30 cellular contexts compared by ENCODE assay signal in genomic region chr6:41714556-41715273, GRCh38. TPM values are rescaled to one million over a fixed set of nuclear protein-coding genes. Genes with fewer than 3 reads are reported as not detected.
DNase-seq lines count a peak whose midpoint lies in the region; ATAC-seq and TF ChIP-seq lines count a peak whose summit lies in the region.
"Had no signal": no experiment of that assay in that cellular context is flagged by ENCODE, and none has a peak within 500 bp of the region (broad histone marks: within the 10 kb centered on the region; RNA-seq: fewer than 3 reads in every experiment).

No MANE protein-coding gene starts in this region.

- H3K4me3 Mint-ChIP-seq in activated B cell treated with CpG ODN at 0.5 μM for 24 hours (peak overlapping the region; percentile 70), memory B cell (no peak overlapping the region)
- H3K4me3 Mint-ChIP-seq: activated CD8-positive, alpha-beta T cell treated with anti-CD3 and anti-CD28 coated beads for 36 hours; activated naive CD4-positive, alpha-beta T cell treated with anti-CD3 and anti-CD28 coated beads for 36 hours; activated T-cell treated with anti-CD3 and anti-CD28 coated beads, Interleukin-2, amount 50 U/mL, for 4 hours; stimulated activated naive CD8-positive, alpha-beta T cell treated with anti-CD3 and anti-CD28 coated beads, Interleukin-15, amount 100 ng/mL, for 72 hours; WTC11 had no signal

- no peak for TF ChIP-seq POLR2A in tibial nerve (IDR thresholded peaks at IDR 0.05)

- peak in 2 of 8 donors; percentile 5 to 9 for ATAC-seq in heart right ventricle
- ATAC-seq in Right ventricle myocardium inferior, result no peak
- ATAC-seq in activated B cell treated with CpG ODN at 0.5 μM for 24 hours (ENCODE audit: low read depth), result no peak
- ATAC-seq in memory B cell (ENCODE audit: low read depth), result no peak
- ATAC-seq: WTC11 had no signal

- peak overlapping the region; percentile 9 to 91 (median 78) for H3K27ac ChIP-seq in heart right ventricle
- peak overlapping the region in 3 of 4 donors; percentile 31 to 95 (median 91) for H3K27ac ChIP-seq in tibial nerve
- H3K27ac ChIP-seq: prostate gland had no signal

- 67 to 82% methylated on average over 14 of the region's 14 CpGs for WGBS in heart right ventricle, 2 donors
- WGBS in tibial nerve, 2 donors, result 61 to 78% methylated on average over 11 to 14 of the region's 14 CpGs

- TF ChIP-seq CTCF in heart right ventricle (IDR thresholded peaks at IDR 0.05), result no peak
- no peak for TF ChIP-seq CTCF in activated B cell treated with CpG ODN at 0.5 μM for 24 hours (IDR thresholded peaks at IDR 0.05)
- TF ChIP-seq CTCF in tibial nerve (IDR thresholded peaks at IDR 0.05), result no peak

- H3K27ac Mint-ChIP-seq in activated B cell treated with CpG ODN at 0.5 μM for 24 hours, result peak overlapping the region; percentile 90
- peak overlapping the region; percentile 66 for H3K27ac Mint-ChIP-seq in memory B cell
- H3K27ac Mint-ChIP-seq: activated CD8-positive, alpha-beta T cell treated with anti-CD3 and anti-CD28 coated beads for 36 hours; activated naive CD4-positive, alpha-beta T cell treated with anti-CD3 and anti-CD28 coated beads for 36 hours; stimulated activated naive CD8-positive, alpha-beta T cell treated with anti-CD3 and anti-CD28 coated beads, Interleukin-15, amount 100 ng/mL, for 72 hours; WTC11 had no signal

- peak in 1 of 2 donors; percentile 37 for DNase-seq in heart right ventricle
- no peak for DNase-seq in Right ventricle myocardium inferior (ENCODE audit: missing footprints)
- DNase-seq in activated B cell treated with CpG ODN at 0.5 μM for 24 hours, result no peak
- no peak for DNase-seq in memory B cell (ENCODE audit: low spot score in 2 of 2)
- DNase-seq in tibial nerve (ENCODE audit: low spot score in 2 of 2), result no peak
- no peak for DNase-seq in NAMALWA (ENCODE audit: low spot score)
- DNase-seq in HUDEP-2 (lab: John Stamatoyannopoulos, UW; ENCODE audit: unreplicated experiment in 76 of 76), result no peak
- DNase-seq in COR-L47 (lab: John Stamatoyannopoulos, UW), result no peak
- DNase-seq: activated CD8-positive, alpha-beta T cell treated with anti-CD3 and anti-CD28 coated beads for 36 hours; activated naive CD4-positive, alpha-beta T cell treated with anti-CD3 and anti-CD28 coated beads for 36 hours; activated T-cell treated with anti-CD3 and anti-CD28 coated beads, Interleukin-2, amount 50 U/mL, for 4 hours; anterior cingulate cortex; Calu3; cerebellar nuclear complex; effector memory CD4-positive, alpha-beta T cell; EL; HCEC 1CT; NCI-H1417 treated with DMSO at 0.1 percent for 48 hours; NCI-H748 treated with DMSO at 0.1 percent for 48 hours; Peyer's patch; SK-N-SH; small intestine; stimulated activated CD4-positive, alpha-beta T cell treated with anti-CD3 and anti-CD28 coated beads, Interleukin-2, amount 100 ng/mL, for 48 hours; stimulated activated naive CD8-positive, alpha-beta T cell treated with anti-CD3 and anti-CD28 coated beads, Interleukin-15, amount 100 ng/mL, for 72 hours; T-helper 9 cell had no signal

- peaks cover 0 to 5% (median 0%) of the 10 kb centered on the region in 9 donors for H3K36me3 ChIP-seq in heart right ventricle
- no peaks in the 10 kb centered on the region for H3K36me3 ChIP-seq in tibial nerve
- H3K36me3 ChIP-seq: Peyer's patch, prostate gland had no signal

- H3K27me3 Mint-ChIP-seq in activated B cell treated with CpG ODN at 0.5 μM for 24 hours (no peaks in the 10 kb centered on the region), memory B cell (no peaks in the 10 kb centered on the region)
- H3K27me3 Mint-ChIP-seq: activated CD8-positive, alpha-beta T cell treated with anti-CD3 and anti-CD28 coated beads for 36 hours; stimulated activated naive CD8-positive, alpha-beta T cell treated with anti-CD3 and anti-CD28 coated beads, Interleukin-15, amount 100 ng/mL, for 72 hours had no signal

- H3K9me3 Mint-ChIP-seq in activated B cell treated with CpG ODN at 0.5 μM for 24 hours, result no peaks in the 10 kb centered on the region
- H3K9me3 Mint-ChIP-seq in memory B cell, result no peaks in the 10 kb centered on the region
- H3K9me3 Mint-ChIP-seq: activated CD8-positive, alpha-beta T cell treated with anti-CD3 and anti-CD28 coated beads for 36 hours; activated naive CD4-positive, alpha-beta T cell treated with anti-CD3 and anti-CD28 coated beads for 36 hours; activated T-cell treated with anti-CD3 and anti-CD28 coated beads, Interleukin-2, amount 50 U/mL, for 4 hours; stimulated activated naive CD8-positive, alpha-beta T cell treated with anti-CD3 and anti-CD28 coated beads, Interleukin-15, amount 100 ng/mL, for 72 hours; WTC11 had no signal

- intact Hi-C loops in heart right ventricle (cut with DNase I), result no loop called here
- intact Hi-C loops in Right ventricle myocardium inferior (cut with DNase I), result no loop called here
- intact Hi-C loops in activated B cell treated with CpG ODN at 0.5 μM for 24 hours (cut with micrococcal nuclease), result no loop called here

- peaks cover 61% of the 10 kb centered on the region for H3K36me3 Mint-ChIP-seq in activated B cell treated with CpG ODN at 0.5 μM for 24 hours (ENCODE audit: low read depth)
- H3K36me3 Mint-ChIP-seq in memory B cell, result peaks cover 17% of the 10 kb centered on the region
- H3K36me3 Mint-ChIP-seq: WTC11 had no signal

- H3K27me3 ChIP-seq in heart right ventricle, result no peaks in the 10 kb centered on the region
- H3K27me3 ChIP-seq in tibial nerve, result no peaks in the 10 kb centered on the region
- H3K27me3 ChIP-seq: Peyer's patch had no signal

- H3K4me3 ChIP-seq in heart right ventricle, result no peak overlapping the region
- H3K4me3 ChIP-seq in tibial nerve, result no peak overlapping the region
- H3K4me3 ChIP-seq: Peyer's patch, prostate gland had no signal

- POLR2A ChIA-PET in activated B cell treated with CpG ODN at 0.5 μM for 24 hours (lab: Charles Lee), result interaction anchor here (2.0 to 29.1 kb wide), 4 partner anchors 8 to 18 kb away, joined by 9 to 1669 read pairs (median 309); partner anchors contain the start of gene TFEB

- CTCF ChIA-PET in activated B cell treated with CpG ODN at 0.5 μM for 24 hours (lab: Charles Lee), result interaction anchor here (2.1 to 5.2 kb wide), 4 partner anchors 8 to 20 kb away, joined by 12 to 44 read pairs (median 18); partner anchors contain the start of gene TFEB

- no peaks in the 10 kb centered on the region for H3K9me3 ChIP-seq in heart right ventricle
- H3K9me3 ChIP-seq in tibial nerve, result no peaks in the 10 kb centered on the region
- H3K9me3 ChIP-seq: Peyer's patch, prostate gland, SK-N-SH had no signal

- H3K4me1 Mint-ChIP-seq in activated B cell treated with CpG ODN at 0.5 μM for 24 hours, result peaks cover 97% of the 10 kb centered on the region
- peaks cover 67% of the 10 kb centered on the region for H3K4me1 Mint-ChIP-seq in memory B cell
- H3K4me1 Mint-ChIP-seq: WTC11 had no signal

- peaks cover 26 to 99% (median 84%) of the 10 kb centered on the region in 9 donors for H3K4me1 ChIP-seq in heart right ventricle
- peaks cover 0 to 89% (median 61%) of the 10 kb centered on the region in 4 donors for H3K4me1 ChIP-seq in tibial nerve

- TF ChIP-seq EP300 in tibial nerve (IDR thresholded peaks at IDR 0.05), result no peak

RNA-seq across cellular contexts. Expression of gene TFEB, which starts 20.7 kb away (rescaled TPM):
- 10 to 100 TPM; 29.2 to 47.0 (median 39.6) TPM for total RNA-seq in heart right ventricle
- 10 to 100 TPM; 36.9 to 52.3 TPM for polyA plus RNA-seq in heart right ventricle
- total RNA-seq in Right ventricle myocardium inferior, result 39.5 TPM
- total RNA-seq in activated B cell treated with CpG ODN at 0.5 μM for 24 hours, result 203 and 205 TPM in 2 replicates
- total RNA-seq in tibial nerve, result 10 to 100 TPM; 19.2 to 28.8 (median 20.6) TPM

RNA-seq across cellular contexts. Expression of gene PGC, which starts 32.5 kb away (rescaled TPM):
- total RNA-seq in heart right ventricle (not detected), Right ventricle myocardium inferior (not detected), activated B cell treated with CpG ODN at 0.5 μM for 24 hours (not detected in 2 replicates), tibial nerve (not detected)
- 1 to 10 TPM in 1 of 2 donors, under 1 TPM in 1; 0.58 to 2.0 TPM for polyA plus RNA-seq in heart right ventricle
- total RNA-seq: activated CD8-positive, alpha-beta T cell treated with anti-CD3 and anti-CD28 coated beads for 36 hours; activated naive CD4-positive, alpha-beta T cell treated with anti-CD3 and anti-CD28 coated beads for 36 hours; Calu3; esophagus mucosa; MCF 10A; Peyer's patch had no signal
- polyA plus RNA-seq: BJ, SK-N-SH had no signal
